Comparison of ENCODE assay signal across 10 cellular contexts in the genomic region with DNA sequence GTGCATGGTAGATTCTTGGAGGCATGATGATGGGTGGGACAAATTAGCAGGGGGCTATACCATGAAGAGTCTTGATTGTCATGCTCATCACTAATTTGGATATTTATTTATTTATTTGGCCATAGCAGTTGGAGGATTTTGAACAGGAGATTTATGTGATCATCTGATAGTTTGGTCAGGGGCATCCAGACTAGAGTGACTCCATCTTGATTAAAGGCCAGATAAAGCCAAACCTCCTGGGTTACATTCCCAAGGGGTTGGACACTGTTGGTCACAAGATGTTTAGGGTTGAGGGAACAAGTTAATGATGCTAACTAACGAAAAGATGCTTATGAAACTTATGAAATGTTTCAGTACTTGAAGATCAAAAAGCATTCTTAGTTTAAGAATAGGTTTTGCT.
"Had no signal": no experiment of that assay in that cellular context is flagged by ENCODE, and none has a peak within 500 bp of the region (broad histone marks: within the 10 kb centered on the region; RNA-seq: fewer than 3 reads in every experiment).

No MANE protein-coding gene starts in this region.

- H3K4me3 ChIP-seq: GM23248, GM23338, HAP-1 had no signal

- H3K4me2 ChIP-seq: GM23338 had no signal

- H3K27ac Mint-ChIP-seq: GM23338, HFFc6 had no signal

- H3K4me3 Mint-ChIP-seq: GM23338, H9, HFFc6 had no signal

- DNase-seq: GM23248, GOT3, H7, H9, HCEC 1CT, HFFc6 had no signal

- ATAC-seq: GM23338, HCT116 had no signal

- H3K36me3 ChIP-seq: HAP-1 had no signal

- H3K27ac ChIP-seq: GM23248 had no signal

- H2AFZ ChIP-seq: GM23248, GM23338 had no signal

- H3K9ac ChIP-seq: GM23248 had no signal

- FAIRE-seq: H1 had no signal

- H3K9me3 Mint-ChIP-seq: GM23338, HFFc6 had no signal
